In the genomic region with DNA sequence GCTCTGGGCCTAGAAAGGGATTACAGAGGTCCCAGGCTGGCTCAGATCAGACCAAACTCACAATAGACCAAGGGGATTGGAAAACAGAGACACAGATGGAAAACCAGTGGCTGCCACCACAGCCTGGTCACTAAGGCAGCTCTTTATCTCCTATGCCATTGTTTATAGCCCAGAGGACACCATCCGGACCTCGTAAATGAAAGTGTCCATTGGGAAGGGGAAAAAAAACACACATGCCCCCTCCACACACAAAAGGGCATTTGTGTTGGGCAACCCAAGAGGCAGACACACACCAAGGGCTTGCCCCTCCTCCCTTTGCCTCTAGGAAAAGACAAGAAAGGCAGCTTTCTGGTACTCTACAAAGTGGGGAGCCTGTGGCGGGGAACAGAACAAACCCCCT, we compare ENCODE assay signal across 1 cellular context.
TF ChIP-seq lines count a peak whose summit lies in the region.

No MANE protein-coding gene starts in this region.

TF ChIP-seq in GM23338, 12 proteins besides CTCF, POLR2A, EP300 and RAD21 (continued from another document):
- TF ChIP-seq, protein P1, sequence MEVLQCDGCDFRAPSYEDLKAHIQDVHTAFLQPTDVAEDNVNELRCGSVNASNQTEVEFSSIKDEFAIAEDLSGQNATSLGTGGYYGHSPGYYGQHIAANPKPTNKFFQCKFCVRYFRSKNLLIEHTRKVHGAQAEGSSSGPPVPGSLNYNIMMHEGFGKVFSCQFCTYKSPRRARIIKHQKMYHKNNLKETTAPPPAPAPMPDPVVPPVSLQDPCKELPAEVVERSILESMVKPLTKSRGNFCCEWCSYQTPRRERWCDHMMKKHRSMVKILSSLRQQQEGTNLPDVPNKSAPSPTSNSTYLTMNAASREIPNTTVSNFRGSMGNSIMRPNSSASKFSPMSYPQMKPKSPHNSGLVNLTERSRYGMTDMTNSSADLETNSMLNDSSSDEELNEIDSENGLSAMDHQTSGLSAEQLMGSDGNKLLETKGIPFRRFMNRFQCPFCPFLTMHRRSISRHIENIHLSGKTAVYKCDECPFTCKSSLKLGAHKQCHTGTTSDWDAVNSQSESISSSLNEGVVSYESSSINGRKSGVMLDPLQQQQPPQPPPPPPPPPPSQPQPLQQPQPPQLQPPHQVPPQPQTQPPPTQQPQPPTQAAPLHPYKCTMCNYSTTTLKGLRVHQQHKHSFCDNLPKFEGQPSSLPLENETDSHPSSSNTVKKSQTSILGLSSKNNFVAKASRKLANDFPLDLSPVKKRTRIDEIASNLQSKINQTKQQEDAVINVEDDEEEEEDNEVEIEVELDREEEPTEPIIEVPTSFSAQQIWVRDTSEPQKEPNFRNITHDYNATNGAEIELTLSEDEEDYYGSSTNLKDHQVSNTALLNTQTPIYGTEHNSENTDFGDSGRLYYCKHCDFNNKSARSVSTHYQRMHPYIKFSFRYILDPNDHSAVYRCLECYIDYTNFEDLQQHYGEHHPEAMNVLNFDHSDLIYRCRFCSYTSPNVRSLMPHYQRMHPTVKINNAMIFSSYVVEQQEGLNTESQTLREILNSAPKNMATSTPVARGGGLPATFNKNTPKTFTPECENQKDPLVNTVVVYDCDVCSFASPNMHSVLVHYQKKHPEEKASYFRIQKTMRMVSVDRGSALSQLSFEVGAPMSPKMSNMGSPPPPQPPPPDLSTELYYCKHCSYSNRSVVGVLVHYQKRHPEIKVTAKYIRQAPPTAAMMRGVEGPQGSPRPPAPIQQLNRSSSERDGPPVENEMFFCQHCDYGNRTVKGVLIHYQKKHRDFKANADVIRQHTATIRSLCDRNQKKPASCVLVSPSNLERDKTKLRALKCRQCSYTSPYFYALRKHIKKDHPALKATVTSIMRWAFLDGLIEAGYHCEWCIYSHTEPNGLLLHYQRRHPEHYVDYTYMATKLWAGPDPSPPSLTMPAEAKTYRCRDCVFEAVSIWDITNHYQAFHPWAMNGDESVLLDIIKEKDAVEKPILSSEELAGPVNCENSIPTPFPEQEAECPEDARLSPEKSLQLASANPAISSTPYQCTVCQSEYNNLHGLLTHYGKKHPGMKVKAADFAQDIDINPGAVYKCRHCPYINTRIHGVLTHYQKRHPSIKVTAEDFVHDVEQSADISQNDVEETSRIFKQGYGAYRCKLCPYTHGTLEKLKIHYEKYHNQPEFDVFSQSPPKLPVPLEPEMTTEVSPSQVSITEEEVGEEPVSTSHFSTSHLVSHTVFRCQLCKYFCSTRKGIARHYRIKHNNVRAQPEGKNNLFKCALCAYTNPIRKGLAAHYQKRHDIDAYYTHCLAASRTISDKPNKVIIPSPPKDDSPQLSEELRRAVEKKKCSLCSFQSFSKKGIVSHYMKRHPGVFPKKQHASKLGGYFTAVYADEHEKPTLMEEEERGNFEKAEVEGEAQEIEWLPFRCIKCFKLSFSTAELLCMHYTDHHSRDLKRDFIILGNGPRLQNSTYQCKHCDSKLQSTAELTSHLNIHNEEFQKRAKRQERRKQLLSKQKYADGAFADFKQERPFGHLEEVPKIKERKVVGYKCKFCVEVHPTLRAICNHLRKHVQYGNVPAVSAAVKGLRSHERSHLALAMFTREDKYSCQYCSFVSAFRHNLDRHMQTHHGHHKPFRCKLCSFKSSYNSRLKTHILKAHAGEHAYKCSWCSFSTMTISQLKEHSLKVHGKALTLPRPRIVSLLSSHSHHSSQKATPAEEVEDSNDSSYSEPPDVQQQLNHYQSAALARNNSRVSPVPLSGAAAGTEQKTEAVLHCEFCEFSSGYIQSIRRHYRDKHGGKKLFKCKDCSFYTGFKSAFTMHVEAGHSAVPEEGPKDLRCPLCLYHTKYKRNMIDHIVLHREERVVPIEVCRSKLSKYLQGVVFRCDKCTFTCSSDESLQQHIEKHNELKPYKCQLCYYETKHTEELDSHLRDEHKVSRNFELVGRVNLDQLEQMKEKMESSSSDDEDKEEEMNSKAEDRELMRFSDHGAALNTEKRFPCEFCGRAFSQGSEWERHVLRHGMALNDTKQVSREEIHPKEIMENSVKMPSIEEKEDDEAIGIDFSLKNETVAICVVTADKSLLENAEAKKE (CRISPR knock-in tag; IDR thresholded peaks at IDR 0.05) = no peak
- TF ChIP-seq STAT1 (IDR thresholded peaks at IDR 0.05; ENCODE audit: unreplicated experiment) = no peak
- TF ChIP-seq EZH2 (IDR thresholded peaks at IDR 0.05; ENCODE audit: low read depth, unreplicated experiment) = no peak
